Comparison of ENCODE assay signal across 25 cellular contexts in genomic region chr11:19552100-19552499, GRCh38.
DNase-seq lines count a peak whose midpoint lies in the region; ATAC-seq and TF ChIP-seq lines count a peak whose summit lies in the region.
"Had no signal": no experiment of that assay in that cellular context is flagged by ENCODE, and none has a peak within 500 bp of the region (broad histone marks: within the 10 kb centered on the region; RNA-seq: fewer than 3 reads in every experiment).

No MANE protein-coding gene starts in this region.

- H3K4me1 ChIP-seq in mesodermal cell (ENCODE audit: control insufficient read depth, insufficient read depth, low read length, poor library complexity, severe bottlenecking) (peaks cover 13% of the 10 kb centered on the region), thyroid gland (peaks cover 22% of the 10 kb centered on the region in 2 donors)
- H3K4me1 ChIP-seq: left lung, sigmoid colon had no signal

- WGBS in mesodermal cell (ENCODE audit: insufficient coverage in 2 of 2), 2 experiments = 75 to 82% methylated on average over 6 to 7 of the region's 7 CpGs
- WGBS in thyroid gland, 2 donors = 76 to 86% methylated on average over 7 of the region's 7 CpGs

- no peaks in the 10 kb centered on the region for H3K4me1 Mint-ChIP-seq in central memory CD8-positive, alpha-beta T cell
- H3K4me1 Mint-ChIP-seq: memory B cell had no signal

- no peak overlapping the region for H3K4me3 ChIP-seq in mesodermal cell (ENCODE audit: extremely low read depth, insufficient read depth, low read length, poor library complexity, severe bottlenecking)
- no peak overlapping the region for H3K4me3 ChIP-seq in thyroid gland (replicated peaks in 1 of 3)
- H3K4me3 ChIP-seq: left lung, sigmoid colon had no signal

- DNase-seq in NCI-H2171 (lab: John Stamatoyannopoulos, UW) (peak; percentile 46), thyroid gland (no peak), NCI-H510A treated with DMSO at 0.1 percent for 48 hours (lab: John Stamatoyannopoulos, UW) (no peak)
- DNase-seq in central memory CD8-positive, alpha-beta T cell (ENCODE audit: low spot score in 2 of 2) = no peak
- DNase-seq in stimulated activated CD4-positive, alpha-beta T cell treated with anti-CD3 and anti-CD28 coated beads, Interleukin-2, amount 100 ng/mL, for 24 hours = no peak
- DNase-seq: activated CD4-positive, alpha-beta memory T cell treated with anti-CD3 and anti-CD28 coated beads for 36 hours; activated naive CD4-positive, alpha-beta T cell treated with anti-CD3 and anti-CD28 coated beads for 36 hours; HCEC 1CT; Karpas-422; left lung; NCI-H1417 treated with DMSO at 0.1 percent for 48 hours; OCI-M1; sigmoid colon; stimulated activated CD4-positive, alpha-beta T cell treated with anti-CD3 and anti-CD28 coated beads, Interleukin-4, amount 100 ng/mL, for 4 hours; T-helper 2 cell had no signal

- H3K9me3 Mint-ChIP-seq in central memory CD8-positive, alpha-beta T cell = no peaks in the 10 kb centered on the region
- H3K9me3 Mint-ChIP-seq: activated CD4-positive, alpha-beta memory T cell treated with anti-CD3 and anti-CD28 coated beads for 36 hours; activated naive CD4-positive, alpha-beta T cell treated with anti-CD3 and anti-CD28 coated beads for 36 hours; memory B cell; type B pancreatic cell had no signal

- no peaks in the 10 kb centered on the region for H3K27me3 ChIP-seq in thyroid gland
- H3K27me3 ChIP-seq: sigmoid colon had no signal

- ATAC-seq in central memory CD8-positive, alpha-beta T cell (replicated peaks; ENCODE audit: extremely low read depth, poor library complexity, severe bottlenecking) = no peak
- ATAC-seq in HG03378 (IDR thresholded peaks at IDR 0.05; ENCODE audit: unreplicated experiment) = no peak
- ATAC-seq: activated CD4-positive, CD25-positive, alpha-beta regulatory T cell treated with anti-CD3 and anti-CD28 coated beads, Interleukin-2, amount 50 U/mL, for 24 hours; HepG2; left lung had no signal

- no peak for TF ChIP-seq POLR2A in thyroid gland (IDR thresholded peaks at IDR 0.05)

- H3K9me3 ChIP-seq in mesodermal cell (ENCODE audit: control insufficient read depth, low read length) (no peaks in the 10 kb centered on the region), thyroid gland (no peaks in the 10 kb centered on the region)
- H3K9me3 ChIP-seq: left lung, neutrophil, sigmoid colon had no signal

- TF ChIP-seq CTCF in thyroid gland (IDR thresholded peaks at IDR 0.05) = no peak

- peak overlapping the region; percentile 60 for H3K27ac Mint-ChIP-seq in central memory CD8-positive, alpha-beta T cell (ENCODE audit: low read depth)
- H3K27ac Mint-ChIP-seq: activated CD4-positive, alpha-beta memory T cell treated with anti-CD3 and anti-CD28 coated beads for 36 hours; activated naive CD4-positive, alpha-beta T cell treated with anti-CD3 and anti-CD28 coated beads for 36 hours; memory B cell; progenitor cell of endocrine pancreas; type B pancreatic cell had no signal

- H3K36me3 ChIP-seq in mesodermal cell (ENCODE audit: control insufficient read depth, insufficient read depth, low read length) (no peaks in the 10 kb centered on the region), thyroid gland (no peaks in the 10 kb centered on the region)
- H3K36me3 ChIP-seq: left lung, neutrophil, sigmoid colon had no signal

- peaks cover 23% of the 10 kb centered on the region for H3K27me3 Mint-ChIP-seq in central memory CD8-positive, alpha-beta T cell
- H3K27me3 Mint-ChIP-seq: activated CD4-positive, alpha-beta memory T cell treated with anti-CD3 and anti-CD28 coated beads for 36 hours; memory B cell had no signal

- H3K4me3 Mint-ChIP-seq in central memory CD8-positive, alpha-beta T cell = no peak overlapping the region
- H3K4me3 Mint-ChIP-seq: activated CD4-positive, alpha-beta memory T cell treated with anti-CD3 and anti-CD28 coated beads for 36 hours; activated naive CD4-positive, alpha-beta T cell treated with anti-CD3 and anti-CD28 coated beads for 36 hours; memory B cell; type B pancreatic cell had no signal

- H3K27ac ChIP-seq in mesodermal cell (ENCODE audit: low read depth, low read length, severe bottlenecking) (peak overlapping the region; percentile 55), thyroid gland (peak overlapping the region in 2 of 3 donors; percentile 45 to 55)
- H3K27ac ChIP-seq: epithelial cell of prostate, left lung, neutrophil, RWPE1, sigmoid colon had no signal

- H3K36me3 Mint-ChIP-seq in central memory CD8-positive, alpha-beta T cell (ENCODE audit: insufficient read depth) = no peaks in the 10 kb centered on the region
- H3K36me3 Mint-ChIP-seq: activated CD4-positive, alpha-beta memory T cell treated with anti-CD3 and anti-CD28 coated beads for 36 hours; memory B cell; type B pancreatic cell had no signal

- intact Hi-C loops in thyroid gland (cut with DNase I) = loop anchor here (5.0 kb wide), 2 partner anchors 230 to 295 kb away; no protein-coding TSS in a partner anchor
